In the genomic region with DNA sequence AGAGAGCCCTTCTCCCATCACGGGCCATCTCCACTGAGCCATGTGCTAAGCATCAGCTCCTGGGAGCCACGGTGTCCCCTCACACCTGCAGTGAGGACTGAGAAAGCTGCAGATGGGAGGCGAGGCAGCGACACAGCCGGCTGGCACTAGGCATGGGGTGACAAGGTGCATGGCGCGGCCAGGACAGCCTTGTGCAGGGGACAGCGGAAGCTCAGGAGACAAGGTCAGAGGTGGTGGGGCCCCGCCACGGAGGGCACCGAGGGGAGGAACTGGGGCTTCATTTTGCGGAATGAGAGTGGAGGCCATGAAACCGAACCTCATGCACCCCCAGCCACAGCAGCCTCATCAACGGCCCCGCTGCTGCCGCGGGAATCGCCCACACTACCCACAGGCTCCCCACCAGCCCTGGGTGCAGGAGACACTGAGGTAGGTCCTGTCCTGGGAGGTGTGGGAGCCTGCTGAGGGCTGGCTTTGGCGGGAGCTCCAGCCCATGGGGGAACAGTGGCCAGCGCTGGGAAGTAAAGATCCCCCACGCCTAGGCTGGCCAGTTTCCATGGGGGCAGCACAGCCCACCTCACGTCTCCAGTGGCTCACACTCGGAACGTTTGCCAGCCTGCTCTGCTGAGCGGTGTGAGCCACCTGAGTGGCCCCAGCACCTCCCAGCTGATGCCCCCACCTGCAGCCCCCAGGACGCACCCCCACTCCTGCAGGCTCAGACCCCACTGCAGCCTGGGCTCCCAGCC, we compare ENCODE assay signal across 3 cellular contexts.
TF ChIP-seq lines count a peak whose summit lies in the region.

No MANE protein-coding gene starts in this region.

TF ChIP-seq in SK-N-SH, 30 proteins besides CTCF, POLR2A, EP300 and RAD21:
- TF ChIP-seq, protein P1, sequence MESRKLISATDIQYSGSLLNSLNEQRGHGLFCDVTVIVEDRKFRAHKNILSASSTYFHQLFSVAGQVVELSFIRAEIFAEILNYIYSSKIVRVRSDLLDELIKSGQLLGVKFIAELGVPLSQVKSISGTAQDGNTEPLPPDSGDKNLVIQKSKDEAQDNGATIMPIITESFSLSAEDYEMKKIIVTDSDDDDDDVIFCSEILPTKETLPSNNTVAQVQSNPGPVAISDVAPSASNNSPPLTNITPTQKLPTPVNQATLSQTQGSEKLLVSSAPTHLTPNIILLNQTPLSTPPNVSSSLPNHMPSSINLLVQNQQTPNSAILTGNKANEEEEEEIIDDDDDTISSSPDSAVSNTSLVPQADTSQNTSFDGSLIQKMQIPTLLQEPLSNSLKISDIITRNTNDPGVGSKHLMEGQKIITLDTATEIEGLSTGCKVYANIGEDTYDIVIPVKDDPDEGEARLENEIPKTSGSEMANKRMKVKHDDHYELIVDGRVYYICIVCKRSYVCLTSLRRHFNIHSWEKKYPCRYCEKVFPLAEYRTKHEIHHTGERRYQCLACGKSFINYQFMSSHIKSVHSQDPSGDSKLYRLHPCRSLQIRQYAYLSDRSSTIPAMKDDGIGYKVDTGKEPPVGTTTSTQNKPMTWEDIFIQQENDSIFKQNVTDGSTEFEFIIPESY (IDR thresholded peaks at IDR 0.05; ENCODE audit: borderline replicate concordance, low read depth): no peak
- no peak for TF ChIP-seq RFX5 (IDR thresholded peaks at IDR 0.05; ENCODE audit: low read length)
- TF ChIP-seq MEF2A (IDR thresholded peaks at IDR 0.05; ENCODE audit: borderline replicate concordance, low read depth): no peak
- no peak for TF ChIP-seq TEAD4 (IDR thresholded peaks at IDR 0.05; ENCODE audit: borderline replicate concordance, insufficient read depth)
- TF ChIP-seq, protein P2, sequence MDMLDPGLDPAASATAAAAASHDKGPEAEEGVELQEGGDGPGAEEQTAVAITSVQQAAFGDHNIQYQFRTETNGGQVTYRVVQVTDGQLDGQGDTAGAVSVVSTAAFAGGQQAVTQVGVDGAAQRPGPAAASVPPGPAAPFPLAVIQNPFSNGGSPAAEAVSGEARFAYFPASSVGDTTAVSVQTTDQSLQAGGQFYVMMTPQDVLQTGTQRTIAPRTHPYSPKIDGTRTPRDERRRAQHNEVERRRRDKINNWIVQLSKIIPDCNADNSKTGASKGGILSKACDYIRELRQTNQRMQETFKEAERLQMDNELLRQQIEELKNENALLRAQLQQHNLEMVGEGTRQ (IDR thresholded peaks at IDR 0.05; ENCODE audit: borderline replicate concordance, low read depth, low read length): no peak
- TF ChIP-seq, protein P3, sequence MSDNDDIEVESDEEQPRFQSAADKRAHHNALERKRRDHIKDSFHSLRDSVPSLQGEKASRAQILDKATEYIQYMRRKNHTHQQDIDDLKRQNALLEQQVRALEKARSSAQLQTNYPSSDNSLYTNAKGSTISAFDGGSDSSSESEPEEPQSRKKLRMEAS (IDR thresholded peaks at IDR 0.05; ENCODE audit: low read depth): no peak
- no peak for TF ChIP-seq MXI1 (IDR thresholded peaks at IDR 0.05; ENCODE audit: low read depth, low read length)

TF ChIP-seq in SK-N-SH treated with all-trans-retinoic acid at 6 μM for 48 hours, 23 proteins besides CTCF, POLR2A, EP300 and RAD21 (continues in another document):
- TF ChIP-seq PPARA (CRISPR knock-in tag; IDR thresholded peaks at IDR 0.05; ENCODE audit: borderline replicate concordance) (no peak), TCF4 (CRISPR knock-in tag; IDR thresholded peaks at IDR 0.05; ENCODE audit: borderline replicate concordance) (no peak), ISL1 (CRISPR knock-in tag; IDR thresholded peaks at IDR 0.05) (no peak), SNAI2 (CRISPR knock-in tag; IDR thresholded peaks at IDR 0.05) (no peak), ZNF565 (CRISPR knock-in tag; conservative IDR thresholded peaks at IDR 0.05; ENCODE audit: low read depth) (no peak), ZNF70 (CRISPR knock-in tag; IDR thresholded peaks at IDR 0.05) (no peak), ARNTL (CRISPR knock-in tag; IDR thresholded peaks at IDR 0.05; ENCODE audit: borderline replicate concordance, low read depth) (no peak), CSDC2 (CRISPR knock-in tag; IDR thresholded peaks at IDR 0.05) (no peak)
- TF ChIP-seq, protein P4, sequence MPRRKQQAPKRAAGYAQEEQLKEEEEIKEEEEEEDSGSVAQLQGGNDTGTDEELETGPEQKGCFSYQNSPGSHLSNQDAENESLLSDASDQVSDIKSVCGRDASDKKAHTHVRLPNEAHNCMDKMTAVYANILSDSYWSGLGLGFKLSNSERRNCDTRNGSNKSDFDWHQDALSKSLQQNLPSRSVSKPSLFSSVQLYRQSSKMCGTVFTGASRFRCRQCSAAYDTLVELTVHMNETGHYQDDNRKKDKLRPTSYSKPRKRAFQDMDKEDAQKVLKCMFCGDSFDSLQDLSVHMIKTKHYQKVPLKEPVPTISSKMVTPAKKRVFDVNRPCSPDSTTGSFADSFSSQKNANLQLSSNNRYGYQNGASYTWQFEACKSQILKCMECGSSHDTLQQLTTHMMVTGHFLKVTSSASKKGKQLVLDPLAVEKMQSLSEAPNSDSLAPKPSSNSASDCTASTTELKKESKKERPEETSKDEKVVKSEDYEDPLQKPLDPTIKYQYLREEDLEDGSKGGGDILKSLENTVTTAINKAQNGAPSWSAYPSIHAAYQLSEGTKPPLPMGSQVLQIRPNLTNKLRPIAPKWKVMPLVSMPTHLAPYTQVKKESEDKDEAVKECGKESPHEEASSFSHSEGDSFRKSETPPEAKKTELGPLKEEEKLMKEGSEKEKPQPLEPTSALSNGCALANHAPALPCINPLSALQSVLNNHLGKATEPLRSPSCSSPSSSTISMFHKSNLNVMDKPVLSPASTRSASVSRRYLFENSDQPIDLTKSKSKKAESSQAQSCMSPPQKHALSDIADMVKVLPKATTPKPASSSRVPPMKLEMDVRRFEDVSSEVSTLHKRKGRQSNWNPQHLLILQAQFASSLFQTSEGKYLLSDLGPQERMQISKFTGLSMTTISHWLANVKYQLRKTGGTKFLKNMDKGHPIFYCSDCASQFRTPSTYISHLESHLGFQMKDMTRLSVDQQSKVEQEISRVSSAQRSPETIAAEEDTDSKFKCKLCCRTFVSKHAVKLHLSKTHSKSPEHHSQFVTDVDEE (CRISPR knock-in tag; IDR thresholded peaks at IDR 0.05): no peak
- TF ChIP-seq, protein P5, sequence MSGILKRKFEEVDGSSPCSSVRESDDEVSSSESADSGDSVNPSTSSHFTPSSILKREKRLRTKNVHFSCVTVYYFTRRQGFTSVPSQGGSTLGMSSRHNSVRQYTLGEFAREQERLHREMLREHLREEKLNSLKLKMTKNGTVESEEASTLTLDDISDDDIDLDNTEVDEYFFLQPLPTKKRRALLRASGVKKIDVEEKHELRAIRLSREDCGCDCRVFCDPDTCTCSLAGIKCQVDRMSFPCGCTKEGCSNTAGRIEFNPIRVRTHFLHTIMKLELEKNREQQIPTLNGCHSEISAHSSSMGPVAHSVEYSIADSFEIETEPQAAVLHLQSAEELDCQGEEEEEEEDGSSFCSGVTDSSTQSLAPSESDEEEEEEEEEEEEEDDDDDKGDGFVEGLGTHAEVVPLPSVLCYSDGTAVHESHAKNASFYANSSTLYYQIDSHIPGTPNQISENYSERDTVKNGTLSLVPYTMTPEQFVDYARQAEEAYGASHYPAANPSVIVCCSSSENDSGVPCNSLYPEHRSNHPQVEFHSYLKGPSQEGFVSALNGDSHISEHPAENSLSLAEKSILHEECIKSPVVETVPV (CRISPR knock-in tag; IDR thresholded peaks at IDR 0.05): no peak
- TF ChIP-seq, protein P6, sequence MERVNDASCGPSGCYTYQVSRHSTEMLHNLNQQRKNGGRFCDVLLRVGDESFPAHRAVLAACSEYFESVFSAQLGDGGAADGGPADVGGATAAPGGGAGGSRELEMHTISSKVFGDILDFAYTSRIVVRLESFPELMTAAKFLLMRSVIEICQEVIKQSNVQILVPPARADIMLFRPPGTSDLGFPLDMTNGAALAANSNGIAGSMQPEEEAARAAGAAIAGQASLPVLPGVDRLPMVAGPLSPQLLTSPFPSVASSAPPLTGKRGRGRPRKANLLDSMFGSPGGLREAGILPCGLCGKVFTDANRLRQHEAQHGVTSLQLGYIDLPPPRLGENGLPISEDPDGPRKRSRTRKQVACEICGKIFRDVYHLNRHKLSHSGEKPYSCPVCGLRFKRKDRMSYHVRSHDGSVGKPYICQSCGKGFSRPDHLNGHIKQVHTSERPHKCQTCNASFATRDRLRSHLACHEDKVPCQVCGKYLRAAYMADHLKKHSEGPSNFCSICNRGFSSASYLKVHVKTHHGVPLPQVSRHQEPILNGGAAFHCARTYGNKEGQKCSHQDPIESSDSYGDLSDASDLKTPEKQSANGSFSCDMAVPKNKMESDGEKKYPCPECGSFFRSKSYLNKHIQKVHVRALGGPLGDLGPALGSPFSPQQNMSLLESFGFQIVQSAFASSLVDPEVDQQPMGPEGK (CRISPR knock-in tag; IDR thresholded peaks at IDR 0.05; ENCODE audit: borderline replicate concordance): no peak
- TF ChIP-seq, protein P7, sequence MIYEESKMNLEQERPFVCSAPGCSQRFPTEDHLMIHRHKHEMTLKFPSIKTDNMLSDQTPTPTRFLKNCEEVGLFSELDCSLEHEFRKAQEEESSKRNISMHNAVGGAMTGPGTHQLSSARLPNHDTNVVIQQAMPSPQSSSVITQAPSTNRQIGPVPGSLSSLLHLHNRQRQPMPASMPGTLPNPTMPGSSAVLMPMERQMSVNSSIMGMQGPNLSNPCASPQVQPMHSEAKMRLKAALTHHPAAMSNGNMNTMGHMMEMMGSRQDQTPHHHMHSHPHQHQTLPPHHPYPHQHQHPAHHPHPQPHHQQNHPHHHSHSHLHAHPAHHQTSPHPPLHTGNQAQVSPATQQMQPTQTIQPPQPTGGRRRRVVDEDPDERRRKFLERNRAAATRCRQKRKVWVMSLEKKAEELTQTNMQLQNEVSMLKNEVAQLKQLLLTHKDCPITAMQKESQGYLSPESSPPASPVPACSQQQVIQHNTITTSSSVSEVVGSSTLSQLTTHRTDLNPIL (CRISPR knock-in tag; IDR thresholded peaks at IDR 0.05; ENCODE audit: low read depth): no peak

TF ChIP-seq in H1, 55 proteins besides CTCF, POLR2A, EP300 and RAD21:
- TF ChIP-seq CREB1 (IDR thresholded peaks at IDR 0.05): no peak
- no peak for TF ChIP-seq CBX5 (IDR thresholded peaks at IDR 0.05; ENCODE audit: low read depth, low read length)
- TF ChIP-seq, protein P8, sequence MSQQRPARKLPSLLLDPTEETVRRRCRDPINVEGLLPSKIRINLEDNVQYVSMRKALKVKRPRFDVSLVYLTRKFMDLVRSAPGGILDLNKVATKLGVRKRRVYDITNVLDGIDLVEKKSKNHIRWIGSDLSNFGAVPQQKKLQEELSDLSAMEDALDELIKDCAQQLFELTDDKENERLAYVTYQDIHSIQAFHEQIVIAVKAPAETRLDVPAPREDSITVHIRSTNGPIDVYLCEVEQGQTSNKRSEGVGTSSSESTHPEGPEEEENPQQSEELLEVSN (IDR thresholded peaks at IDR 0.05): peak; percentile 45; the same call in 1 of the 2 replicates
- TF ChIP-seq, protein P3 (IDR thresholded peaks at IDR 0.05): 0 out of 2 replicates have a peak, but pooled peaks have one; percentile 35
- no peak for TF ChIP-seq SIN3A (conservative IDR thresholded peaks at IDR 0.05 in 1 of 2, IDR thresholded peaks at IDR 0.05 in 1 of 2; ENCODE audit: low read depth in 1 of 2, low read length in 2 of 2)
